8 cellular contexts compared by ENCODE assay signal in the genomic region with DNA sequence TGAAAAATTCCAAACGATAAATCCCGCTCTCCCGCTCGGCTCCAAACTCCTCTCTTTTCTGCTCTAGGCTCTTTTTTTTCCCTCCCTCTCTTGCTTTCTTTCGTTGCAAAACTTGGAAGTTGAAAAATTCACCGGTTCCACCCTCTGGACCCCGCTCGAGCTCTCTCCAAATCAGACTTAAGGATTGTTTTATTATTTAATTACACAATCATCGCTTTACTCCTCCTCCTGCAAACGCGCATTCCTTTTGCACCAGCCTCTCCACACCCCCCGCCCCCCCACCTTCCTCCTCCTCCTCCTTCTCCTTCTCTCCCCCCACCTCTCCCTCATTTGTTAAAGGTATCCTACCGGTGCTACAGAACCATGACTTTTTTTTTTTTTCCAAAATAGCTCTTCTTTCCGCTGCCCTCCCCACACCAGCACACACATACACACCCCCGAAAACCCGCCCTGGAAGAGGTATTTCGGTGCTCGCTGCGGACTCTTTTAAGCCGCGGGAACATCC. TPM values are rescaled to one million over a fixed set of nuclear protein-coding genes. Genes with fewer than 3 reads are reported as not detected.
A peak's percentile ranks its signal among the peaks of the same experiment; 100 is the strongest.
DNase-seq lines count a peak whose midpoint lies in the region; ATAC-seq, FAIRE-seq and TF ChIP-seq lines count a peak whose summit lies in the region.

No MANE protein-coding gene starts in this region.

- POLR2A ChIA-PET in BJ (lab: Charles Lee), result no interaction called here

- H3K27me3 ChIP-seq in BJ (ENCODE audit: control insufficient read depth, insufficient read depth, low read length) (peaks cover 22% of the 10 kb centered on the region), psoas muscle (ENCODE audit: insufficient read depth in 3 of 3, low read length in 2 of 3) (no peaks in the 10 kb centered on the region)

- intact Hi-C loops in psoas muscle (cut with DNase I), result loop anchor here (10.0 kb wide), 2 partner anchors 280 to 1170 kb away; no protein-coding TSS in a partner anchor

- H3K4me3 ChIP-seq in BJ (ENCODE audit: low read depth, low read length), result peak overlapping the region; percentile 29
- peak overlapping the region; percentile 93 for H3K4me3 ChIP-seq in psoas muscle

- no peak for DNase-seq in BJ (ENCODE audit: low read depth)
- DNase-seq in H54 (ENCODE audit: insufficient read length, low spot score), result peak; percentile 90
- peak; percentile 28 for DNase-seq in NCI-H510A treated with DMSO at 0.1 percent for 48 hours (lab: John Stamatoyannopoulos, UW)
- peak; percentile 95 for DNase-seq in astrocyte of the hippocampus (ENCODE audit: low read depth, low spot score)
- DNase-seq in hepatic stellate cell (ENCODE audit: low spot score), result peak; percentile 71
- DNase-seq in psoas muscle, result peak; percentile 82 to 85
- no peak for DNase-seq in KG1 (lab: John Stamatoyannopoulos, UW)
- no peak for DNase-seq in UCSD-AML1 (lab: John Stamatoyannopoulos, UW; ENCODE audit: unreplicated experiment)

- peak overlapping the region; percentile 99 for H3K27ac ChIP-seq in psoas muscle

- no peaks in the 10 kb centered on the region for H3K9me3 ChIP-seq in psoas muscle

- ATAC-seq in psoas muscle, result peak; percentile 50 to 67 (median 54)

- WGBS in psoas muscle, 3 donors, result 1% methylated on average over 20 to 21 of the region's 21 CpGs

- CTCF ChIA-PET in BJ (lab: Yijun Ruan, JAX), result no interaction called here

- FAIRE-seq in H54 (lab: Jason Lieb, UNC), result no peak

- no peak for TF ChIP-seq POLR2A in H54 (IDR thresholded peaks at IDR 0.05; ENCODE audit: low read depth, low read length)

- H3K36me3 ChIP-seq in BJ (ENCODE audit: control insufficient read depth, insufficient read depth, low read length) (no peaks in the 10 kb centered on the region), psoas muscle (ENCODE audit: insufficient read depth in 1 of 2, low read depth in 1 of 2) (no peaks in the 10 kb centered on the region)

- H3K4me1 ChIP-seq in psoas muscle, result peaks cover 34% of the 10 kb centered on the region

- TF ChIP-seq CTCF in BJ (IDR thresholded peaks at IDR 0.05; ENCODE audit: insufficient read depth, low read depth, low read length), result no peak
- no peak for TF ChIP-seq CTCF in psoas muscle (IDR thresholded peaks at IDR 0.05)

RNA-seq across cellular contexts. Expression of a gene that starts 0.5 kb away (rescaled TPM):
- 0.25 and 0.47 TPM in 2 replicates for polyA plus RNA-seq in BJ (2011; rRNA removed)
- 0.47 and 1.0 TPM in 2 replicates for polyA minus RNA-seq in BJ (2011; rRNA and poly(A)+ RNA removed)
- total RNA-seq in psoas muscle, result 10 to 100 TPM; 35.0 to 65.1 (median 47.3) TPM
- polyA plus RNA-seq in psoas muscle, result 10 to 100 TPM in 1 of 3 donors, 1 to 10 TPM in 2; 5.8 to 17.1 (median 6.1) TPM

Comparison
In these comparisons a context has a peak if more than half of its experiments do, and no peak if none do; other contexts are left out.
1. DNase-seq: peak in H54 (single experiment), NCI-H510A treated with DMSO at 0.1 percent for 48 hours (single experiment), astrocyte of the hippocampus (single experiment), hepatic stellate cell (single experiment) and psoas muscle (2 of 2); none in BJ (single experiment), KG1 (single experiment) and UCSD-AML1 (single experiment).